1 cellular context compared by ENCODE assay signal in the genomic region with DNA sequence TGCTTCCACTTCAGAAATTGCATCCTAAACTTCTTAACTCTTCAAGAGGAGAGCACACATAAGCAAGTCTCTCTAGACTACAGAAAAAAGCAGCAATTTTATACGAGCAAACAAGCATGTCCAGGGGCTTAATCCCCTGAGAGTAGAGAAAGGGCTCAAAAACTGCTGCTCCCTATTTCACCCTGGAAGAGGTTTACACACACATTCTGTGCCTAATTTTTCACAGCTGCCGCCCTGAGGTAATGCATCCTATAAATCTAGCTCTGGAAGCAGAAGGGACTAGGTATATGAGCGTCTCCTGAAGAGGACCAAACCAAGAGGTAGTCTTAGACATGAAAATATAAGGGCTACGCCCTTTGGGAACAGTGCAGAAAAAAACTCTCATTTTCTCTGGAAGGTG.
TF ChIP-seq lines count a peak whose summit lies in the region.

No MANE protein-coding gene starts in this region.

TF ChIP-seq in GM23338, 12 proteins besides CTCF, POLR2A, EP300 and RAD21 (continued from another document):
- TF ChIP-seq EZH2phosphoT487 (IDR thresholded peaks at IDR 0.05; ENCODE audit: unreplicated experiment) (no peak), JUNB (IDR thresholded peaks at IDR 0.05; ENCODE audit: unreplicated experiment) (no peak), ZNF331 (CRISPR knock-in tag; IDR thresholded peaks at IDR 0.05; ENCODE audit: low read depth) (no peak), ZNF114 (CRISPR knock-in tag; IDR thresholded peaks at IDR 0.05) (no peak), POLR2AphosphoS5 (IDR thresholded peaks at IDR 0.05; ENCODE audit: low read depth) (no peak), NANOG (IDR thresholded peaks at IDR 0.05; ENCODE audit: borderline replicate concordance) (no peak), STAT1 (IDR thresholded peaks at IDR 0.05; ENCODE audit: unreplicated experiment) (no peak)
- TF ChIP-seq, protein P1, sequence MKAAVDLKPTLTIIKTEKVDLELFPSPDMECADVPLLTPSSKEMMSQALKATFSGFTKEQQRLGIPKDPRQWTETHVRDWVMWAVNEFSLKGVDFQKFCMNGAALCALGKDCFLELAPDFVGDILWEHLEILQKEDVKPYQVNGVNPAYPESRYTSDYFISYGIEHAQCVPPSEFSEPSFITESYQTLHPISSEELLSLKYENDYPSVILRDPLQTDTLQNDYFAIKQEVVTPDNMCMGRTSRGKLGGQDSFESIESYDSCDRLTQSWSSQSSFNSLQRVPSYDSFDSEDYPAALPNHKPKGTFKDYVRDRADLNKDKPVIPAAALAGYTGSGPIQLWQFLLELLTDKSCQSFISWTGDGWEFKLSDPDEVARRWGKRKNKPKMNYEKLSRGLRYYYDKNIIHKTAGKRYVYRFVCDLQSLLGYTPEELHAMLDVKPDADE (IDR thresholded peaks at IDR 0.05) = no peak
